18 cellular contexts compared by ENCODE assay signal in genomic region chr7:141462958-141463357, GRCh38.
DNase-seq lines count a peak whose midpoint lies in the region; ATAC-seq and TF ChIP-seq lines count a peak whose summit lies in the region.
"Had no signal": no experiment of that assay in that cellular context is flagged by ENCODE, and none has a peak within 500 bp of the region (broad histone marks: within the 10 kb centered on the region; RNA-seq: fewer than 3 reads in every experiment).

No MANE protein-coding gene starts in this region.

- peaks cover 4% of the 10 kb centered on the region; the same call in 1 of the 2 replicates for H3K27me3 Mint-ChIP-seq in HFFc6 (ENCODE audit: insufficient read depth)
- peaks cover 14% of the 10 kb centered on the region for H3K27me3 Mint-ChIP-seq in activated naive CD8-positive, alpha-beta T cell treated with anti-CD3 and anti-CD28 coated beads, Interleukin-2, amount 50 U/mL, for 24 hours
- H3K27me3 Mint-ChIP-seq: progenitor cell of endocrine pancreas had no signal

- H3K36me3 Mint-ChIP-seq in HFFc6 (ENCODE audit: low read depth): no peaks in the 10 kb centered on the region
- no peaks in the 10 kb centered on the region for H3K36me3 Mint-ChIP-seq in activated naive CD8-positive, alpha-beta T cell treated with anti-CD3 and anti-CD28 coated beads, Interleukin-2, amount 50 U/mL, for 24 hours (ENCODE audit: low read depth)
- H3K36me3 Mint-ChIP-seq: naive thymus-derived CD4-positive, alpha-beta T cell had no signal

- no peak for TF ChIP-seq CTCF in HFFc6 (IDR thresholded peaks at IDR 0.05)

- H3K4me1 Mint-ChIP-seq in HFFc6 (ENCODE audit: low read depth): peaks cover 43% of the 10 kb centered on the region; the same call in 1 of the 2 replicates
- no peaks in the 10 kb centered on the region for H3K4me1 Mint-ChIP-seq in activated naive CD8-positive, alpha-beta T cell treated with anti-CD3 and anti-CD28 coated beads, Interleukin-2, amount 50 U/mL, for 24 hours
- H3K4me1 Mint-ChIP-seq: naive thymus-derived CD4-positive, alpha-beta T cell had no signal

- H3K9me3 Mint-ChIP-seq in HFFc6: peaks cover 18% of the 10 kb centered on the region
- H3K9me3 Mint-ChIP-seq in activated naive CD8-positive, alpha-beta T cell treated with anti-CD3 and anti-CD28 coated beads, Interleukin-2, amount 50 U/mL, for 24 hours: no peaks in the 10 kb centered on the region
- H3K9me3 Mint-ChIP-seq: activated naive CD4-positive, alpha-beta T cell treated with anti-CD3 and anti-CD28 coated beads for 36 hours had no signal

- ATAC-seq in esophagus mucosa (peak; percentile 11), GM18505 (IDR thresholded peaks at IDR 0.05; ENCODE audit: unreplicated experiment) (no peak), GM21576 (IDR thresholded peaks at IDR 0.05; ENCODE audit: unreplicated experiment) (no peak)
- no peak for ATAC-seq in activated naive CD8-positive, alpha-beta T cell treated with anti-CD3 and anti-CD28 coated beads, Interleukin-2, amount 50 U/mL, for 24 hours
- ATAC-seq: naive thymus-derived CD4-positive, alpha-beta T cell had no signal

- 0 out of 2 replicates have a peak overlapping the region, but pooled peaks have one; percentile 32 for H3K27ac Mint-ChIP-seq in HFFc6
- H3K27ac Mint-ChIP-seq in activated naive CD8-positive, alpha-beta T cell treated with anti-CD3 and anti-CD28 coated beads, Interleukin-2, amount 50 U/mL, for 24 hours: no peak overlapping the region
- H3K27ac Mint-ChIP-seq: activated naive CD4-positive, alpha-beta T cell treated with anti-CD3 and anti-CD28 coated beads for 36 hours; naive thymus-derived CD4-positive, alpha-beta T cell; progenitor cell of endocrine pancreas had no signal

- no peak for DNase-seq in HFFc6
- DNase-seq in RPMI7951 (ENCODE audit: low read depth): peak; percentile 56
- peak; percentile 64 for DNase-seq in pons (ENCODE audit: low spot score)
- DNase-seq in iPS-NIHi7 (ENCODE audit: extremely low spot score): no peak
- DNase-seq in activated naive CD8-positive, alpha-beta T cell treated with anti-CD3 and anti-CD28 coated beads, Interleukin-2, amount 50 U/mL, for 24 hours: no peak
- DNase-seq: activated CD4-positive, alpha-beta T cell treated with anti-CD3 and anti-CD28 coated beads, Interleukin-2, amount 50 U/mL, for 4 hours; activated naive CD4-positive, alpha-beta T cell treated with anti-CD3 and anti-CD28 coated beads for 36 hours; Caco-2; GDM1; naive thymus-derived CD4-positive, alpha-beta T cell; NCI-H1436; SHP77 treated with DMSO at 0.1 percent for 48 hours; spleen; T-helper 1 cell had no signal

- no peak overlapping the region for H3K4me3 Mint-ChIP-seq in HFFc6
- no peak overlapping the region for H3K4me3 Mint-ChIP-seq in activated naive CD8-positive, alpha-beta T cell treated with anti-CD3 and anti-CD28 coated beads, Interleukin-2, amount 50 U/mL, for 24 hours
- H3K4me3 Mint-ChIP-seq: activated naive CD4-positive, alpha-beta T cell treated with anti-CD3 and anti-CD28 coated beads for 36 hours; naive thymus-derived CD4-positive, alpha-beta T cell had no signal

- TF ChIP-seq POLR2A in GM18505 (IDR thresholded peaks at IDR 0.05; ENCODE audit: borderline replicate concordance, extremely low read depth, insufficient read depth, insufficient read length): no peak

Comparison
In these comparisons a context has a peak if more than half of its experiments do, and no peak if none do; other contexts are left out.
1. DNase-seq: peak in RPMI7951 (single experiment) and pons (single experiment); none in HFFc6 (single experiment), iPS-NIHi7 (single experiment) and activated naive CD8-positive, alpha-beta T cell treated with anti-CD3 and anti-CD28 coated beads, Interleukin-2, amount 50 U/mL, for 24 hours (single experiment).